In the genomic region with DNA sequence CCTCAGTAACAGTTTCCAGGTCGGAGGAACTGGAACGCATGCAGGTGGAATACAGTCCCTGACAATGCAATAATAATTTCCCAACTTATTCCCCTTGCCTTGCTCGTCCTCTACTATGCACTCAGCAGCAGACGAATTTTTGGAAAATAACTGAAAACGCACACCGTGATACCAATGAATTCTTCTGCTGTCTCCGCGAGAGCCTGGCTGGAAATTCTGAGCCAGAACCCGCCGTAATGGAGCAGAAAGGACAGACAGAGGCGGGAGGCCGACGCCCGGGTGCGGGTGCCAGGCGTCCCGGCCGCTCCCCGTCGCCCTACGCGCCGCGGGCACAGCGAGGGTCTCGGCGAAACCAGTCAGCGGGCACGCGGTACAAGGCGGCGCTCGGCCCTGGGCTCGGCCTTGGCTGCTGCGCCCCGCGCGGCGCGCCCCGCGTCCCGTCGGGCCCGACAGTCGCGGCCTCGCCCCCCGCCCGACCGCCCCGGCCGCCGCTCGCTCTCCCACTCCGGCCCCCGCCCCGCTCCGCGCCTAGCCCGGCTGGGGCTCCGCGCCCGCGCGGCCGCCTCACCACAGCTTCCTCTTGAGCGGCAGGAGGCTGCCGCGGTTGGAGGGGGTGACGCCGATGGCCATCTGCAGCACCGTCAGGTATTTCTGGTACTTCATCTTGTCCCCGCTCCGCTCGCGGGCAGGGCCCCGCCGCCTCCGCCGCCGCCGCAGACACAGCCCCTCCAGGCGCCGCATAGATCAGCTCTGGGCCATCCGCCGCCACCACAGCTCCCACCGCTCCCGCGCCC, we compare ENCODE assay signal across 10 cellular contexts.
DNase-seq lines count a peak whose midpoint lies in the region; ATAC-seq, FAIRE-seq and TF ChIP-seq lines count a peak whose summit lies in the region.
"Had no signal": no experiment of that assay in that cellular context is flagged by ENCODE, and none has a peak within 500 bp of the region (broad histone marks: within the 10 kb centered on the region; RNA-seq: fewer than 3 reads in every experiment).

No MANE protein-coding gene starts in this region.

- H3K9ac ChIP-seq in HUES6 (ENCODE audit: low read length) (peak overlapping the region; percentile 48), endodermal cell (ENCODE audit: extremely low read depth, low read length, poor library complexity, severe bottlenecking) (peak overlapping the region; percentile 35)

- TF ChIP-seq EP300 in A549 (IDR thresholded peaks at IDR 0.05), result no peak

- no peak for TF ChIP-seq RAD21 in A549 (conservative IDR thresholded peaks at IDR 0.05 in 1 of 2, IDR thresholded peaks at IDR 0.05 in 1 of 2)

- peak overlapping the region; percentile 75 for H3K4me2 ChIP-seq in A549

- H3K4me3 Mint-ChIP-seq in endodermal cell, result peak overlapping the region; percentile 51
- no peak overlapping the region for H3K4me3 Mint-ChIP-seq in immature natural killer cell

- FAIRE-seq in A549 (lab: Jason Lieb, UNC), result peak; percentile 61
- FAIRE-seq: G401.6 had no signal

- H3K4me1 Mint-ChIP-seq in endodermal cell (peaks cover 6% of the 10 kb centered on the region), immature natural killer cell (peaks cover 0 to 2% of the 10 kb centered on the region in 2 donors)

- H3K9me3 ChIP-seq in A549 (no peaks in the 10 kb centered on the region), HUES6 (ENCODE audit: control insufficient read depth, insufficient read depth, low read depth, low read length) (peaks cover 8% of the 10 kb centered on the region; the same call in 1 of the 2 replicates), endodermal cell (ENCODE audit: control insufficient read depth, low read length) (peaks cover 24% of the 10 kb centered on the region)

- CTCF ChIA-PET in A549 (lab: Yijun Ruan, JAX), result interaction anchor here (1.1 to 2.5 kb wide), 5 partner anchors 19 to 220 kb away, joined by 4 to 11 read pairs (median 5); no protein-coding TSS in a partner anchor

- WGBS in A549 (ENCODE audit: missing lambda C conversion rate), result 12% methylated on average over 28 of the region's 90 CpGs
- 4 to 6% methylated on average over 25 to 89 of the region's 90 CpGs for WGBS in endodermal cell (ENCODE audit: insufficient coverage in 1 of 2, insufficient read length in 1 of 2), 2 experiments

- H3K4me1 ChIP-seq in A549 (peaks cover 5% of the 10 kb centered on the region; the same call in 1 of the 3 replicates), HUES6 (ENCODE audit: control insufficient read depth, insufficient read depth, low read length) (peaks cover 3% of the 10 kb centered on the region; the same call in 1 of the 2 replicates), endodermal cell (ENCODE audit: control insufficient read depth, insufficient read depth, low read length) (no peaks in the 10 kb centered on the region)

- TF ChIP-seq CTCF in A549 (IDR thresholded peaks at IDR 0.05) (no peak), endodermal cell (conservative IDR thresholded peaks at IDR 0.05) (no peak)

- DNase-seq in A549 (ENCODE audit: low read depth in 1 of 2, low spot score in 1 of 2), result peak; percentile 35 to 39
- DNase-seq in endodermal cell, result peak; percentile 82
- peak; percentile 47 for DNase-seq in midbrain (lab: John Stamatoyannopoulos, UW)
- no peak for DNase-seq in SIG-M5 treated with dmso at 0.1 percent for 504 hours (lab: John Stamatoyannopoulos, UW; ENCODE audit: unreplicated experiment)
- DNase-seq in SHP77 treated with DMSO at 0.1 percent for 48 hours (lab: John Stamatoyannopoulos, UW), result no peak
- DNase-seq in immature natural killer cell, result no peak
- DNase-seq: T-helper 9 cell had no signal

- H3K4me3 ChIP-seq in A549, result peak overlapping the region; percentile 70
- peak overlapping the region; percentile 65 for H3K4me3 ChIP-seq in HUES6 (ENCODE audit: low read depth, low read length)
- H3K4me3 ChIP-seq in endodermal cell (ENCODE audit: low read length), result peak overlapping the region; percentile 80

- H3K27ac Mint-ChIP-seq in endodermal cell, result no peak overlapping the region
- no peak overlapping the region for H3K27ac Mint-ChIP-seq in immature natural killer cell

- H3K36me3 Mint-ChIP-seq in endodermal cell (ENCODE audit: low read depth) (no peaks in the 10 kb centered on the region), immature natural killer cell (no peaks in the 10 kb centered on the region)

- POLR2A ChIA-PET in A549 (lab: Yijun Ruan, JAX), result no interaction called here

- ATAC-seq in A549, result peak; percentile 74 to 84
- ATAC-seq in HG02981 (IDR thresholded peaks at IDR 0.05; ENCODE audit: unreplicated experiment), result no peak

- H3K36me3 ChIP-seq in HUES6 (ENCODE audit: control insufficient read depth, insufficient read depth, low read length) (no peaks in the 10 kb centered on the region), endodermal cell (ENCODE audit: control insufficient read depth, insufficient read depth, low read length) (no peaks in the 10 kb centered on the region)

- peaks cover 45% of the 10 kb centered on the region for H3K27me3 Mint-ChIP-seq in endodermal cell (ENCODE audit: insufficient read depth)
- peaks cover 12 to 33% (median 22%) of the 10 kb centered on the region in 3 donors for H3K27me3 Mint-ChIP-seq in immature natural killer cell (ENCODE audit: low read depth in 3 of 3)

- H3K27ac ChIP-seq in A549 (peak overlapping the region; percentile 70 to 89), HUES6 (ENCODE audit: low read depth, low read length) (no peak overlapping the region), endodermal cell (ENCODE audit: low read depth, low read length) (no peak overlapping the region)

- H3K27me3 ChIP-seq in HUES6 (ENCODE audit: control insufficient read depth, insufficient read depth, low read length) (peaks cover 59% of the 10 kb centered on the region), endodermal cell (ENCODE audit: control insufficient read depth, insufficient read depth, low read length, poor library complexity, severe bottlenecking) (peaks cover 26% of the 10 kb centered on the region)

- TF ChIP-seq POLR2A in A549 (IDR thresholded peaks at IDR 0.05; ENCODE audit: low read length), result no peak

- H3K9me3 Mint-ChIP-seq in endodermal cell, result peaks cover 13% of the 10 kb centered on the region
- peaks cover 0 to 7% (median 1%) of the 10 kb centered on the region in 6 donors for H3K9me3 Mint-ChIP-seq in immature natural killer cell

TF ChIP-seq in A549, 52 proteins besides CTCF, POLR2A, EP300 and RAD21 (continues in another document):
- TF ChIP-seq NFE2L2 (conservative IDR thresholded peaks at IDR 0.05; ENCODE audit: low read length), result no peak
- TF ChIP-seq HDAC2 (IDR thresholded peaks at IDR 0.05), result no peak
- TF ChIP-seq JUN (IDR thresholded peaks at IDR 0.05), result peak in 1 of 2 experiments; percentile 45; a peak in 2 of 5 replicates
- TF ChIP-seq, protein P1, sequence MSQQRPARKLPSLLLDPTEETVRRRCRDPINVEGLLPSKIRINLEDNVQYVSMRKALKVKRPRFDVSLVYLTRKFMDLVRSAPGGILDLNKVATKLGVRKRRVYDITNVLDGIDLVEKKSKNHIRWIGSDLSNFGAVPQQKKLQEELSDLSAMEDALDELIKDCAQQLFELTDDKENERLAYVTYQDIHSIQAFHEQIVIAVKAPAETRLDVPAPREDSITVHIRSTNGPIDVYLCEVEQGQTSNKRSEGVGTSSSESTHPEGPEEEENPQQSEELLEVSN (IDR thresholded peaks at IDR 0.05; ENCODE audit: borderline replicate concordance, low read depth), result no peak
- TF ChIP-seq RFX5 (IDR thresholded peaks at IDR 0.05), result no peak
- no peak for TF ChIP-seq JUNB (IDR thresholded peaks at IDR 0.05)
- TF ChIP-seq NR3C1 (IDR thresholded peaks at IDR 0.05), result no peak
- no peak for TF ChIP-seq FOSB (CRISPR knock-in tag; IDR thresholded peaks at IDR 0.05)
- no peak for TF ChIP-seq FOSL2 (IDR thresholded peaks at IDR 0.05)
- no peak for TF ChIP-seq FOSL2 (CRISPR knock-in tag; IDR thresholded peaks at IDR 0.05)
- peak; percentile 31; the same call in 1 of the 2 replicates for TF ChIP-seq RNF2 (IDR thresholded peaks at IDR 0.05; ENCODE audit: borderline replicate concordance, low read depth)
- TF ChIP-seq, protein P2, sequence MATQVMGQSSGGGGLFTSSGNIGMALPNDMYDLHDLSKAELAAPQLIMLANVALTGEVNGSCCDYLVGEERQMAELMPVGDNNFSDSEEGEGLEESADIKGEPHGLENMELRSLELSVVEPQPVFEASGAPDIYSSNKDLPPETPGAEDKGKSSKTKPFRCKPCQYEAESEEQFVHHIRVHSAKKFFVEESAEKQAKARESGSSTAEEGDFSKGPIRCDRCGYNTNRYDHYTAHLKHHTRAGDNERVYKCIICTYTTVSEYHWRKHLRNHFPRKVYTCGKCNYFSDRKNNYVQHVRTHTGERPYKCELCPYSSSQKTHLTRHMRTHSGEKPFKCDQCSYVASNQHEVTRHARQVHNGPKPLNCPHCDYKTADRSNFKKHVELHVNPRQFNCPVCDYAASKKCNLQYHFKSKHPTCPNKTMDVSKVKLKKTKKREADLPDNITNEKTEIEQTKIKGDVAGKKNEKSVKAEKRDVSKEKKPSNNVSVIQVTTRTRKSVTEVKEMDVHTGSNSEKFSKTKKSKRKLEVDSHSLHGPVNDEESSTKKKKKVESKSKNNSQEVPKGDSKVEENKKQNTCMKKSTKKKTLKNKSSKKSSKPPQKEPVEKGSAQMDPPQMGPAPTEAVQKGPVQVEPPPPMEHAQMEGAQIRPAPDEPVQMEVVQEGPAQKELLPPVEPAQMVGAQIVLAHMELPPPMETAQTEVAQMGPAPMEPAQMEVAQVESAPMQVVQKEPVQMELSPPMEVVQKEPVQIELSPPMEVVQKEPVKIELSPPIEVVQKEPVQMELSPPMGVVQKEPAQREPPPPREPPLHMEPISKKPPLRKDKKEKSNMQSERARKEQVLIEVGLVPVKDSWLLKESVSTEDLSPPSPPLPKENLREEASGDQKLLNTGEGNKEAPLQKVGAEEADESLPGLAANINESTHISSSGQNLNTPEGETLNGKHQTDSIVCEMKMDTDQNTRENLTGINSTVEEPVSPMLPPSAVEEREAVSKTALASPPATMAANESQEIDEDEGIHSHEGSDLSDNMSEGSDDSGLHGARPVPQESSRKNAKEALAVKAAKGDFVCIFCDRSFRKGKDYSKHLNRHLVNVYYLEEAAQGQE (IDR thresholded peaks at IDR 0.05), result no peak
- peak; percentile 8 for TF ChIP-seq ZFP36 (IDR thresholded peaks at IDR 0.05; ENCODE audit: borderline replicate concordance, partially characterized antibody)
- TF ChIP-seq, protein P3, sequence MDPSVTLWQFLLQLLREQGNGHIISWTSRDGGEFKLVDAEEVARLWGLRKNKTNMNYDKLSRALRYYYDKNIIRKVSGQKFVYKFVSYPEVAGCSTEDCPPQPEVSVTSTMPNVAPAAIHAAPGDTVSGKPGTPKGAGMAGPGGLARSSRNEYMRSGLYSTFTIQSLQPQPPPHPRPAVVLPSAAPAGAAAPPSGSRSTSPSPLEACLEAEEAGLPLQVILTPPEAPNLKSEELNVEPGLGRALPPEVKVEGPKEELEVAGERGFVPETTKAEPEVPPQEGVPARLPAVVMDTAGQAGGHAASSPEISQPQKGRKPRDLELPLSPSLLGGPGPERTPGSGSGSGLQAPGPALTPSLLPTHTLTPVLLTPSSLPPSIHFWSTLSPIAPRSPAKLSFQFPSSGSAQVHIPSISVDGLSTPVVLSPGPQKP (IDR thresholded peaks at IDR 0.05; ENCODE audit: low read depth, low read length), result no peak
- no peak for TF ChIP-seq EHF (CRISPR knock-in tag; IDR thresholded peaks at IDR 0.05)
- TF ChIP-seq HOXB5 (CRISPR knock-in tag; IDR thresholded peaks at IDR 0.05), result no peak

Comparison
In these comparisons a context has a peak if more than half of its experiments do, and no peak if none do; other contexts are left out.
1. DNase-seq: peak in A549 (2 of 2), endodermal cell (single experiment) and midbrain (single experiment); none in SIG-M5 treated with dmso at 0.1 percent for 504 hours (single experiment), SHP77 treated with DMSO at 0.1 percent for 48 hours (single experiment) and immature natural killer cell (0 of 3).
2. H3K27ac ChIP-seq: peak in A549 (2 of 2); none in HUES6 (single experiment) and endodermal cell (single experiment).
3. Peak in every context shown above with its lines, with median percentiles within 50 percentile points of each other: H3K4me3 ChIP-seq.